ENCODE assay signal across 9 cellular contexts in the genomic region with DNA sequence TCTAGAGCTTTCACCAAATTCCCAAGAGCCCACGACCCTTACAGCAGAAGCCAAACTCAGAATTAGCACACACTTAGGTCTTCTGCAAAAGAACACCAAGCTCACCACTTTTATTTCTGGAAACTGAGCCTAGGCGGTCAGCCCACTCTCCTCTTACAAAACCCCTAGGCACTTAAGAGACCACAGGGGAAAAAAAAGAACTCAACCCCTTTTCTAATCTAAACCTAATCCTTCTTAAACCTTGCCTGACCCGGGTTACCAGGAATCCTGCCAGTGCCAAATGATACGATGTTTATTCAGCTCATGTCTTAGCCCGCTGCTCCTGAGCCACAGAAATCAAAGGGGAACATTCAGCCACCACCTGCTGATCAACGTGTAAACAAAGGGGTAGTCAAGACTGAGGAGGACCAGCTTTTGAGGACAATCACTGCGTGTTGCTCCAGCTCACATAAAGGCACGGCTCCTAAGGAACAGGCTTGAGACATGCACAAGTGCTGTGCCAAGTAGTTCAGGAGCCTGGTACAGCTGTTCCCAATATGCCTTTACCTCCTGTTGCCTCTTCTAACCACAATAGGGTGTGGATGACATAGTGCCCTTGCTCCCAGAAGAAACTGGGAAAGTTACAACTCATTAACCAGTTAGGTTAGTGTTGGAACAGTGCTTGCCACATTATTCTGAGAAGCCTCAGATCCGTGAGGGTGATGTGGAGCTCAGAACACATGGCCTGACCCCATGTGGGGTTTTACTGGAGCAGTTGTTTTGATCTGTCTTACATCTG. TPM values are rescaled to one million over a fixed set of nuclear protein-coding genes. Genes with fewer than 3 reads are reported as not detected.
DNase-seq lines count a peak whose midpoint lies in the region; ATAC-seq, FAIRE-seq and TF ChIP-seq lines count a peak whose summit lies in the region.
"Had no signal": no experiment of that assay in that cellular context is flagged by ENCODE, and none has a peak within 500 bp of the region (broad histone marks: within the 10 kb centered on the region; RNA-seq: fewer than 3 reads in every experiment).

No MANE protein-coding gene starts in this region.

- peak; percentile 63 for DNase-seq in AG20443 (ENCODE audit: low spot score)
- peak; percentile 83 for DNase-seq in MG63
- DNase-seq in bronchial epithelial cell (ENCODE audit: low read depth) = peak; percentile 55
- DNase-seq in right lobe of liver = no peak
- DNase-seq in urothelium cell line (ENCODE audit: low spot score) = peak; percentile 37
- DNase-seq in SW 1271 (lab: John Stamatoyannopoulos, UW) = no peak
- no peak for DNase-seq in HPDE6-E6E7 (ENCODE audit: extremely low spot score)
- DNase-seq in stimulated activated naive CD8-positive, alpha-beta T cell treated with anti-CD3 and anti-CD28 coated beads, Interleukin-15, Interleukin-2, amounts not matched to agents 100 U/mL and 50 U/mL, for 24 hours = no peak

- TF ChIP-seq CTCF in bronchial epithelial cell (IDR thresholded peaks at IDR 0.05; ENCODE audit: insufficient read depth, low read length, severe bottlenecking) (no peak), right lobe of liver (IDR thresholded peaks at IDR 0.05) (no peak)

- no peak for TF ChIP-seq POLR2A in right lobe of liver (IDR thresholded peaks at IDR 0.05)

- H3K36me3 ChIP-seq in MG63 (no peaks in the 10 kb centered on the region), bronchial epithelial cell (ENCODE audit: control insufficient read depth, insufficient read depth, low read length) (no peaks in the 10 kb centered on the region), right lobe of liver (no peaks in the 10 kb centered on the region)

- ATAC-seq in right lobe of liver = peak; percentile 50 to 71 (median 58)
- ATAC-seq in stimulated activated naive CD8-positive, alpha-beta T cell treated with anti-CD3 and anti-CD28 coated beads, Interleukin-15, Interleukin-2, amounts not matched to agents 100 U/mL and 50 U/mL, for 24 hours = no peak

- FAIRE-seq in bronchial epithelial cell (lab: Jason Lieb, UNC) (no peak), urothelium cell line (lab: Jason Lieb, UNC) (peak; percentile 50)
- FAIRE-seq: GM18507 had no signal

- intact Hi-C loops in right lobe of liver (cut with DNase I) = no loop called here

- H3K4me3 ChIP-seq in MG63 (no peak overlapping the region), bronchial epithelial cell (ENCODE audit: low read depth, low read length) (no peak overlapping the region), right lobe of liver (no peak overlapping the region)

- H3K9me3 ChIP-seq in MG63 = no peaks in the 10 kb centered on the region
- no peaks in the 10 kb centered on the region for H3K9me3 ChIP-seq in right lobe of liver

- 18% methylated on average over 9 of the region's 9 CpGs for WGBS in right lobe of liver (ENCODE audit: insufficient coverage, low coverage, low lambda C conversion rate, missing lambda C conversion rate)

- H3K27ac ChIP-seq in right lobe of liver = no peak overlapping the region

- H3K27me3 ChIP-seq in MG63 = no peaks in the 10 kb centered on the region
- H3K27me3 ChIP-seq in bronchial epithelial cell (ENCODE audit: control insufficient read depth, insufficient read depth, low read length) = no peaks in the 10 kb centered on the region
- no peaks in the 10 kb centered on the region for H3K27me3 ChIP-seq in right lobe of liver

- H3K4me1 ChIP-seq in right lobe of liver = peaks cover 0 to 10% (median 4%) of the 10 kb centered on the region in 4 donors

RNA-seq across cellular contexts. Expression of a gene that starts 49.3 kb away (rescaled TPM):
- 44.2 and 79.3 TPM in 2 replicates for total RNA-seq in MG63 (2014; rRNA removed; shearing (Covaris generic); ENCODE audit: low replicate concordance)
- total RNA-seq in bronchial epithelial cell (36.1 and 60.9 TPM in 2 replicates), right lobe of liver (100 to 1,000 TPM in 3 of 6 experiments, 10 to 100 TPM in 3; 88.4 to 119 (median 100) TPM)

Comparison
In these comparisons a context has a peak if more than half of its experiments do, and no peak if none do; other contexts are left out.
1. DNase-seq: peak in AG20443 (single experiment), MG63 (single experiment), bronchial epithelial cell (single experiment) and urothelium cell line (single experiment); none in right lobe of liver (0 of 3), SW 1271 (0 of 2), HPDE6-E6E7 (single experiment) and stimulated activated naive CD8-positive, alpha-beta T cell treated with anti-CD3 and anti-CD28 coated beads, Interleukin-15, Interleukin-2, amounts not matched to agents 100 U/mL and 50 U/mL, for 24 hours (single experiment).